ENCODE assay signal across 14 cellular contexts in the genomic region with DNA sequence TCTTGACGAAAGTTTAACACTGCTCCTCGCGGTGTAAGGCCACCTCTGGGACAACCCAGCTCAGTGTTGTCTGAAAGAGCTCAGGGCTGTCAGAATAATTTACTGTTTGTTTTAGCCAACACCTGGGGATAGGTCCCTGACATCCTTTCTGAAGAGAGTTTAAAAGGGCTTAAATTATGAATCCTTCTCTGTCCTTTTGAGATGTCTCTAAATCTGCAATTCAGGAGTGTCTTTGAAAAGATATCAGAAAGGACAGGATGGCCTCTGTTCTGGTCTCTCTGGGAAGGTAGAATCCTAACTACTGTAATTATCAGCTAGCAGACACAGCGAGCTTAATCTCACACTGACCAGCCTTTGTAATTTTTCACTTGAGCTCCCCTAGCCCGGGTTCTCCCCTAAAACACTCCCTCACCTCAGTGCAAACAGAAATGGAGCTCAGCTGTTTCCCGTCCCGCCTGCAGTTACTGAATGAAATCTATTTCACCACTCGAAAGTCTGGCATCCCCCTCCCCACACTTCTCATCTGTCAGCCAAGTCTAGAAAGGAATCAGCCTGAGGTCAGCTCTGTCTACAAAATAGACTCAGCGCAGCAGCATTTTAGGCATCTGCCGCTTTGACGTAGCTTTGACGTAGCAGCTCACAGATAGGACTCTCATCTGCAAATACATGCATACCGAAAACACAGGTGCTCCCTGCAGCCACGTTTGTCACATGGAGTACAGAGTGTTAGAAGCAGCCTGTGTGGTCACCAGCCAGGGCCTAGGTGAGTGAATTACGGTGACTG. TPM values are rescaled to one million over a fixed set of nuclear protein-coding genes. Genes with fewer than 3 reads are reported as not detected.
DNase-seq lines count a peak whose midpoint lies in the region; TF ChIP-seq lines count a peak whose summit lies in the region.
"Had no signal": no experiment of that assay in that cellular context is flagged by ENCODE, and none has a peak within 500 bp of the region (broad histone marks: within the 10 kb centered on the region; RNA-seq: fewer than 3 reads in every experiment).

No MANE protein-coding gene starts in this region.

- H4K8ac ChIP-seq in neuronal stem cell (ENCODE audit: low read depth, low read length) = no peak overlapping the region

- H3K27ac Mint-ChIP-seq in activated CD4-positive, alpha-beta T cell treated with anti-CD3 and anti-CD28 coated beads, Interleukin-2, amount 10 ng/mL, durations not matched to agents 7 days and 5 days = peak overlapping the region; percentile 68
- H3K27ac Mint-ChIP-seq in activated T-helper 1 cell treated with anti-CD3 and anti-CD28 coated beads, Interleukin-12 subunit alpha, Interleukin-12 subunit beta, Interleukin-2, Interleukin-4 antibody, amounts not matched to agents 30 ng/mL and 10 ng/mL and 1 ng/mL, durations not matched to agents 14 hours and 24 hours and 36 hours = no peak overlapping the region
- H3K27ac Mint-ChIP-seq: activated B cell treated with CpG ODN at 0.5 μM for 24 hours had no signal

- no peak overlapping the region for H3K4me2 ChIP-seq in neuronal stem cell (ENCODE audit: insufficient read depth, low read length, poor library complexity, severe bottlenecking)
- H3K4me2 ChIP-seq: KMS-11 had no signal

- peaks cover 0 to 58% (median 14%) of the 10 kb centered on the region in 3 donors for H3K4me1 ChIP-seq in esophagus squamous epithelium
- H3K4me1 ChIP-seq in neuronal stem cell (ENCODE audit: control insufficient read depth in 2 of 2, insufficient read depth in 1 of 2, low read depth in 1 of 2, low read length in 2 of 2) = peaks cover 13 to 18% of the 10 kb centered on the region in 2 donors

- peaks cover 9% of the 10 kb centered on the region for H3K36me3 Mint-ChIP-seq in activated CD4-positive, alpha-beta T cell treated with anti-CD3 and anti-CD28 coated beads, Interleukin-2, amount 10 ng/mL, durations not matched to agents 7 days and 5 days (ENCODE audit: low read depth)
- peaks cover 5% of the 10 kb centered on the region for H3K36me3 Mint-ChIP-seq in activated T-helper 1 cell treated with anti-CD3 and anti-CD28 coated beads, Interleukin-12 subunit alpha, Interleukin-12 subunit beta, Interleukin-2, Interleukin-4 antibody, amounts not matched to agents 30 ng/mL and 10 ng/mL and 1 ng/mL, durations not matched to agents 14 hours and 24 hours and 36 hours (ENCODE audit: low read depth)

- H3K14ac ChIP-seq in neuronal stem cell (ENCODE audit: low read length) = no peak overlapping the region

- H3K4me3 ChIP-seq in esophagus squamous epithelium (no peak overlapping the region), neuronal stem cell (ENCODE audit: low read length in 2 of 2) (peak overlapping the region in 1 of 2 donors; percentile 23)
- H3K4me3 ChIP-seq: left lung, tibial artery had no signal

- H4K91ac ChIP-seq in neuronal stem cell (ENCODE audit: low read depth, low read length, poor library complexity) = peak overlapping the region; percentile 65

- H3K23ac ChIP-seq in neuronal stem cell (ENCODE audit: low read depth, low read length, poor library complexity) = no peak overlapping the region

- H2AFZ ChIP-seq in neuronal stem cell (ENCODE audit: low read length) = no peak overlapping the region

- H2BK120ac ChIP-seq in neuronal stem cell (ENCODE audit: low read depth, low read length) = no peak overlapping the region

- intact Hi-C loops in esophagus squamous epithelium (cut with DNase I) = no loop called here
- intact Hi-C loops in activated T-helper 1 cell treated with anti-CD3 and anti-CD28 coated beads, Interleukin-12 subunit alpha, Interleukin-12 subunit beta, Interleukin-2, Interleukin-4 antibody, amounts not matched to agents 30 ng/mL and 10 ng/mL and 1 ng/mL, durations not matched to agents 14 hours and 24 hours and 36 hours (cut with micrococcal nuclease) = no loop called here

- H2BK5ac ChIP-seq in neuronal stem cell (ENCODE audit: low read length) = no peak overlapping the region

- POLR2A ChIA-PET in activated CD4-positive, alpha-beta T cell treated with anti-CD3 and anti-CD28 coated beads, Interleukin-2, amount 10 ng/mL, durations not matched to agents 7 days and 5 days (lab: Charles Lee) = interaction anchor here (0.6 kb wide), 1 partner anchor 1466 kb away, joined by 3 read pairs; no protein-coding TSS in a partner anchor

- H3K18ac ChIP-seq in neuronal stem cell (ENCODE audit: low read length) = no peak overlapping the region

- TF ChIP-seq CTCF in esophagus squamous epithelium (IDR thresholded peaks at IDR 0.05) = no peak

- peaks cover 12% of the 10 kb centered on the region for H3K79me1 ChIP-seq in neuronal stem cell (ENCODE audit: low read depth, low read length)

- H2BK12ac ChIP-seq in neuronal stem cell (ENCODE audit: low read length) = no peak overlapping the region

- CTCF ChIA-PET in activated CD4-positive, alpha-beta T cell treated with anti-CD3 and anti-CD28 coated beads, Interleukin-2, amount 10 ng/mL, durations not matched to agents 7 days and 5 days (lab: Charles Lee) = interaction anchor here (1.1 to 1.9 kb wide), 6 partner anchors 10 to 42 kb away, joined by 3 to 8 read pairs (median 4); no protein-coding TSS in a partner anchor

- no peaks in the 10 kb centered on the region for H3K9me3 ChIP-seq in esophagus squamous epithelium
- H3K9me3 ChIP-seq in neuronal stem cell (replicated peaks in 1 of 2; ENCODE audit: control insufficient read depth in 2 of 2, insufficient read depth in 1 of 2, low read depth in 1 of 2, low read length in 2 of 2) = no peaks in the 10 kb centered on the region
- H3K9me3 ChIP-seq: left lung, tibial artery had no signal

- no peak overlapping the region for H2BK15ac ChIP-seq in neuronal stem cell (ENCODE audit: low read length)

- H3K36me3 ChIP-seq in esophagus squamous epithelium = no peaks in the 10 kb centered on the region
- H3K36me3 ChIP-seq in neuronal stem cell (replicated peaks in 1 of 2; ENCODE audit: control insufficient read depth in 2 of 2, insufficient read depth in 2 of 2, low read length in 2 of 2) = peaks cover 0 to 2% of the 10 kb centered on the region in 2 donors
- H3K36me3 ChIP-seq: left lung, tibial artery had no signal

- WGBS in esophagus squamous epithelium, 2 donors = 68 to 73% methylated on average over 15 of the region's 15 CpGs
- WGBS in neuronal stem cell (ENCODE audit: extremely low coverage in 2 of 2, insufficient read length in 2 of 2, insufficient replicate concordance in 1 of 2), 2 donors = no CpG with 5 or more reads among the region's 15 CpGs

- H3K27ac ChIP-seq in esophagus squamous epithelium (peak overlapping the region in 3 of 4 donors; percentile 36 to 57 (median 44)), neuronal stem cell (replicated peaks; ENCODE audit: low read length) (peak overlapping the region; percentile 44)
- H3K27ac ChIP-seq: KMS-11, left lung had no signal

- H3K4ac ChIP-seq in neuronal stem cell (ENCODE audit: low read length) = no peak overlapping the region

- DNase-seq in activated CD4-positive, alpha-beta T cell treated with anti-CD3 and anti-CD28 coated beads, Interleukin-2, amount 10 ng/mL, durations not matched to agents 7 days and 5 days = no peak
- DNase-seq in activated CD4-positive, alpha-beta T cell treated with anti-CD3 and anti-CD28 coated beads for 1 hour = no peak
- DNase-seq in NCI-H2227 treated with DMSO at 0.1 percent for 48 hours (lab: John Stamatoyannopoulos, UW) (peak; percentile 69), esophagus squamous epithelium (lab: John Stamatoyannopoulos, UW) (no peak), neuronal stem cell (ENCODE audit: low spot score) (no peak), activated gamma-delta T cell (lab: John Stamatoyannopoulos, UW) (no peak)
- no peak for DNase-seq in activated CD8-positive, alpha-beta memory T cell treated with anti-CD3 and anti-CD28 coated beads, Interleukin-2, amount 50 U/mL, for 48 hours
- DNase-seq in activated T-helper 1 cell treated with anti-CD3 and anti-CD28 coated beads, Interleukin-12 subunit alpha, Interleukin-12 subunit beta, Interleukin-2, Interleukin-4 antibody, amounts not matched to agents 30 ng/mL and 10 ng/mL and 1 ng/mL, durations not matched to agents 14 hours and 24 hours and 36 hours (ENCODE audit: low spot score) = no peak
- DNase-seq: activated B cell treated with CpG ODN at 0.5 μM for 24 hours; effector memory CD4-positive, alpha-beta T cell; left lung; NCI-H2029 treated with DMSO at 0.1 percent for 48 hours; tibial artery had no signal

- no peak overlapping the region for H2AK5ac ChIP-seq in neuronal stem cell (ENCODE audit: low read depth, low read length)

- H3K4me3 Mint-ChIP-seq in activated CD4-positive, alpha-beta T cell treated with anti-CD3 and anti-CD28 coated beads, Interleukin-2, amount 10 ng/mL, durations not matched to agents 7 days and 5 days = no peak overlapping the region
- H3K4me3 Mint-ChIP-seq in activated T-helper 1 cell treated with anti-CD3 and anti-CD28 coated beads, Interleukin-12 subunit alpha, Interleukin-12 subunit beta, Interleukin-2, Interleukin-4 antibody, amounts not matched to agents 30 ng/mL and 10 ng/mL and 1 ng/mL, durations not matched to agents 14 hours and 24 hours and 36 hours = no peak overlapping the region

- peaks cover 64% of the 10 kb centered on the region for H3K4me1 Mint-ChIP-seq in activated CD4-positive, alpha-beta T cell treated with anti-CD3 and anti-CD28 coated beads, Interleukin-2, amount 10 ng/mL, durations not matched to agents 7 days and 5 days
- H3K4me1 Mint-ChIP-seq in activated T-helper 1 cell treated with anti-CD3 and anti-CD28 coated beads, Interleukin-12 subunit alpha, Interleukin-12 subunit beta, Interleukin-2, Interleukin-4 antibody, amounts not matched to agents 30 ng/mL and 10 ng/mL and 1 ng/mL, durations not matched to agents 14 hours and 24 hours and 36 hours (ENCODE audit: low read depth) = peaks cover 64% of the 10 kb centered on the region

- no peak overlapping the region for H3K9ac ChIP-seq in neuronal stem cell (ENCODE audit: low read depth, low read length, poor library complexity)
- H3K9ac ChIP-seq: KMS-11 had no signal

- no peaks in the 10 kb centered on the region for H3K27me3 ChIP-seq in esophagus squamous epithelium
- H3K27me3 ChIP-seq in neuronal stem cell (ENCODE audit: control insufficient read depth in 3 of 3, insufficient read depth in 3 of 3, low read depth in 1 of 3, low read length in 3 of 3) = no peaks in the 10 kb centered on the region
- H3K27me3 ChIP-seq: left lung, tibial artery had no signal

- TF ChIP-seq POLR2A in esophagus squamous epithelium (IDR thresholded peaks at IDR 0.05) = no peak

- H3K27me3 Mint-ChIP-seq in activated CD4-positive, alpha-beta T cell treated with anti-CD3 and anti-CD28 coated beads, Interleukin-2, amount 10 ng/mL, durations not matched to agents 7 days and 5 days = no peaks in the 10 kb centered on the region
- H3K27me3 Mint-ChIP-seq in activated T-helper 1 cell treated with anti-CD3 and anti-CD28 coated beads, Interleukin-12 subunit alpha, Interleukin-12 subunit beta, Interleukin-2, Interleukin-4 antibody, amounts not matched to agents 30 ng/mL and 10 ng/mL and 1 ng/mL, durations not matched to agents 14 hours and 24 hours and 36 hours (ENCODE audit: insufficient read depth) = peaks cover 2% of the 10 kb centered on the region
- H3K27me3 Mint-ChIP-seq: activated B cell treated with CpG ODN at 0.5 μM for 24 hours had no signal

- H3K9me3 Mint-ChIP-seq in activated CD4-positive, alpha-beta T cell treated with anti-CD3 and anti-CD28 coated beads, Interleukin-2, amount 10 ng/mL, durations not matched to agents 7 days and 5 days = peaks cover 3% of the 10 kb centered on the region
- H3K9me3 Mint-ChIP-seq in activated T-helper 1 cell treated with anti-CD3 and anti-CD28 coated beads, Interleukin-12 subunit alpha, Interleukin-12 subunit beta, Interleukin-2, Interleukin-4 antibody, amounts not matched to agents 30 ng/mL and 10 ng/mL and 1 ng/mL, durations not matched to agents 14 hours and 24 hours and 36 hours = no peaks in the 10 kb centered on the region
- H3K9me3 Mint-ChIP-seq: activated B cell treated with CpG ODN at 0.5 μM for 24 hours had no signal

RNA-seq across cellular contexts. Expression of a gene that starts 4.8 kb away (rescaled TPM):
- total RNA-seq in activated CD4-positive, alpha-beta T cell treated with anti-CD3 and anti-CD28 coated beads, Interleukin-2, amount 10 ng/mL, durations not matched to agents 7 days and 5 days = 10 to 100 TPM; 10.6 to 13.2 TPM
- total RNA-seq in esophagus squamous epithelium = 10 to 100 TPM in 1 of 4 donors, 1 to 10 TPM in 3; 6.4 to 15.1 (median 7.3) TPM
- polyA plus RNA-seq in neuronal stem cell (2013, experiment 1 of 2) = 14.3 TPM
- polyA plus RNA-seq in neuronal stem cell (2013, experiment 2 of 2) = 17.2 TPM
- total RNA-seq in activated T-helper 1 cell treated with anti-CD3 and anti-CD28 coated beads, Interleukin-12 subunit alpha, Interleukin-12 subunit beta, Interleukin-2, Interleukin-4 antibody, amounts not matched to agents 30 ng/mL and 10 ng/mL and 1 ng/mL, durations not matched to agents 14 hours and 24 hours and 36 hours = 11.7 and 16.7 TPM in 2 replicates

RNA-seq across cellular contexts. Expression of a gene that starts 31.9 kb away (rescaled TPM):
- total RNA-seq in activated CD4-positive, alpha-beta T cell treated with anti-CD3 and anti-CD28 coated beads, Interleukin-2, amount 10 ng/mL, durations not matched to agents 7 days and 5 days = 100 to 1,000 TPM; 116 to 124 TPM
- total RNA-seq in esophagus squamous epithelium = 10 to 100 TPM; 52.1 to 94.2 (median 60.5) TPM
- 11.4 TPM for polyA plus RNA-seq in neuronal stem cell (2013, experiment 1 of 2)
- 11.9 TPM for polyA plus RNA-seq in neuronal stem cell (2013, experiment 2 of 2)
- 59.1 and 63.1 TPM in 2 replicates for total RNA-seq in activated T-helper 1 cell treated with anti-CD3 and anti-CD28 coated beads, Interleukin-12 subunit alpha, Interleukin-12 subunit beta, Interleukin-2, Interleukin-4 antibody, amounts not matched to agents 30 ng/mL and 10 ng/mL and 1 ng/mL, durations not matched to agents 14 hours and 24 hours and 36 hours
